Comparison of ENCODE assay signal across 1 cellular context in the genomic region with DNA sequence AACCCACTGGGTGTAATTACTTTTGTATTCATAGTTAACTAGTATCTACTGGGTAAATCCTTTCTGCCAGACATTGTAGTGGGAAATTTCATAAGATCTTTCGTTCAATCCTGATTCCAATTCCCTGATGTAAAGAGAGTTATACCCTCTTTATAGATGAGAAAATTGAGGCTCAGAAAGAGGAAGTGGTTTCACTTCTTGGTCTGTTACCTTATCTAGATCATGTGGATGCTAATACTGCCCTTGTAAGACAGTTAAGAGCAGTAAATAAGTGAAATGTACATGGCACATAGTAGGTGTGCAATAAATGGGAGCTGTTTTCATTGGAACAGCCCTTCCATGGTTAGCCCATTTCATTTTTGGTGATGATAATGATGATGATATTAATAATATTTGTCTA.
A peak's percentile ranks its signal among the peaks of the same experiment; 100 is the strongest.
TF ChIP-seq lines count a peak whose summit lies in the region.

No MANE protein-coding gene starts in this region.

TF ChIP-seq in K562, 482 proteins besides CTCF, POLR2A, EP300 and RAD21 (continued from another document):
- TF ChIP-seq, protein P1, sequence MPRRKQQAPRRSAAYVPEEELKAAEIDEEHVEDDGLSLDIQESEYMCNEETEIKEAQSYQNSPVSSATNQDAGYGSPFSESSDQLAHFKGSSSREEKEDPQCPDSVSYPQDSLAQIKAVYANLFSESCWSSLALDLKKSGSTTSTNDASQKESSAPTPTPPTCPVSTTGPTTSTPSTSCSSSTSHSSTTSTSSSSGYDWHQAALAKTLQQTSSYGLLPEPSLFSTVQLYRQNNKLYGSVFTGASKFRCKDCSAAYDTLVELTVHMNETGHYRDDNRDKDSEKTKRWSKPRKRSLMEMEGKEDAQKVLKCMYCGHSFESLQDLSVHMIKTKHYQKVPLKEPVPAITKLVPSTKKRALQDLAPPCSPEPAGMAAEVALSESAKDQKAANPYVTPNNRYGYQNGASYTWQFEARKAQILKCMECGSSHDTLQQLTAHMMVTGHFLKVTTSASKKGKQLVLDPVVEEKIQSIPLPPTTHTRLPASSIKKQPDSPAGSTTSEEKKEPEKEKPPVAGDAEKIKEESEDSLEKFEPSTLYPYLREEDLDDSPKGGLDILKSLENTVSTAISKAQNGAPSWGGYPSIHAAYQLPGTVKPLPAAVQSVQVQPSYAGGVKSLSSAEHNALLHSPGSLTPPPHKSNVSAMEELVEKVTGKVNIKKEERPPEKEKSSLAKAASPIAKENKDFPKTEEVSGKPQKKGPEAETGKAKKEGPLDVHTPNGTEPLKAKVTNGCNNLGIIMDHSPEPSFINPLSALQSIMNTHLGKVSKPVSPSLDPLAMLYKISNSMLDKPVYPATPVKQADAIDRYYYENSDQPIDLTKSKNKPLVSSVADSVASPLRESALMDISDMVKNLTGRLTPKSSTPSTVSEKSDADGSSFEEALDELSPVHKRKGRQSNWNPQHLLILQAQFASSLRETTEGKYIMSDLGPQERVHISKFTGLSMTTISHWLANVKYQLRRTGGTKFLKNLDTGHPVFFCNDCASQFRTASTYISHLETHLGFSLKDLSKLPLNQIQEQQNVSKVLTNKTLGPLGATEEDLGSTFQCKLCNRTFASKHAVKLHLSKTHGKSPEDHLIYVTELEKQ (CRISPR knock-in tag; IDR thresholded peaks at IDR 0.05) = no peak
- TF ChIP-seq BCOR (IDR thresholded peaks at IDR 0.05) = peak; percentile 40; the same call in 1 of the 2 replicates
- TF ChIP-seq CCAR2 (IDR thresholded peaks at IDR 0.05; ENCODE audit: low read depth, low read length) = no peak
- peak in 1 of 2 experiments; percentile 42; a peak in 1 of 4 replicates for TF ChIP-seq RCOR1 (IDR thresholded peaks at IDR 0.05; ENCODE audit: borderline replicate concordance in 1 of 2, low read depth in 2 of 2, low read length in 2 of 2)
- 0 out of 4 replicates have a peak, but pooled peaks of 1 of the 2 experiments have one; percentile 19 for TF ChIP-seq KDM1A (IDR thresholded peaks at IDR 0.05)
TF ChIP-seq in K562: peak in this region for 7.
